In the genomic region with DNA sequence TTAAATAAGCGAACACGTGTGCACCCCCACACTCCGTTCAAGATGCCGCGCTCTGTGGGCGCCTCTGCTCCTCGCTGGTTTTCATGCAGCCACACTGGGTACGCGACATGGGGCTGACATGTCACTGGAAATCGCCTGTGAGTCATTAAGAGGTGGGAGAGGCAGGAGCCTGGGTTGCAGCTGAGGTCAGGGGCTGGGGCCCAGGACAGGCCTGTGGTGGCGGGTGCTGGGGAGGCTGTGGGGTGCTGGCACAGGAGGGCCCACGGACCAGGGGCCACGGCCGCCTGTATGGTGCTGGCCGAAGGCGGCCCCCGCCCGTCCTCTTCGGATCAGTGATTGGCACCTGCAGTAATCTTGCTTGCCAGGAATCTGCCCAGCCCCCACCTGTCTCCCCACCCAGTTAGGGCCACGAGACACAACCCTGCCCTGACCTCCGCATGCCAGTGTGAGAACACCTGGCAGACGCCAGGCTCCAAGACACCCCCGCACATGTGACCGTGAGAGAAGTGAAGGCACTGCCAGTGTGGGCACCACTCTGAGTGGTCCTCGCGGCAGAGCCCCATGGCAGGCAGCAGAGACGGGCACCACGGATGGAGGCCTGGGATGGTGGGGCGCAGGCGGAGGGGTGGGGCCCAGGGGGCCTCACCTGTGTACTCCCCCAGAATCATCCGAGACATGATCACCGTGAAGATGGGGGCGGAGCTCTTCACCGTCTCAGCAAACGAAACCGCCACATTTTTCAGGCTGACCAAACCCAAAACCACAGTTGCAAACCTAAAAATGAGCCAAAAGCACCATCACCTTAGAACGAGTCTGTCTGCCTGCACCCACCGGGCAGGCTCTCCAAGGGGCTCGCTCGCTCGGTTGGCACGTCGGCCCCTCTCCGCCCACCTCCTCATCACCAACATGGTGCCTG, we compare ENCODE assay signal across 8 cellular contexts. TPM values are rescaled to one million over a fixed set of nuclear protein-coding genes. Genes with fewer than 3 reads are reported as not detected.
A peak's percentile ranks its signal among the peaks of the same experiment; 100 is the strongest.
DNase-seq lines count a peak whose midpoint lies in the region; ATAC-seq and TF ChIP-seq lines count a peak whose summit lies in the region.
"Not testable (repeated sequence)": the region's sequence is repeated elsewhere in the genome, so short reads cannot be mapped to it uniquely, and the experiment has no call there.

No MANE protein-coding gene starts in this region.

- H3K9me3 Mint-ChIP-seq in activated T-cell treated with anti-CD3 and anti-CD28 coated beads, Interleukin-2, amount 50 U/mL, for 24 hours; stimulated activated effector memory CD8-positive, alpha-beta T cell treated with anti-CD3 and anti-CD28 coated beads, Interleukin-12 subunit alpha, Interleukin-12 subunit beta, amount 100 ng/mL, for 72 hours: not testable (repeated sequence)

- not testable (repeated sequence) for H3K36me3 ChIP-seq in KMS-11 (ENCODE audit: insufficient read depth); aorta (ENCODE audit: control insufficient read depth in 1 of 2, insufficient read depth in 2 of 2, low read length in 1 of 2)
- peaks cover 32% of the 10 kb centered on the region for H3K36me3 ChIP-seq in lower lobe of right lung

- not testable (repeated sequence) for H2AFZ ChIP-seq in KMS-11 (ENCODE audit: low read depth)

- ATAC-seq in GM18867 (IDR thresholded peaks at IDR 0.05; ENCODE audit: unreplicated experiment), result peak; percentile 51
- peak; percentile 33 for ATAC-seq in esophagus mucosa
- ATAC-seq in lower lobe of right lung, result peak; percentile 9 to 41
- peak; percentile 72 for ATAC-seq in stimulated activated effector memory CD8-positive, alpha-beta T cell treated with anti-CD3 and anti-CD28 coated beads, Interleukin-12 subunit alpha, Interleukin-12 subunit beta, amount 100 ng/mL, for 72 hours
- ATAC-seq in aorta (ENCODE audit: low FRiP score), result not testable (repeated sequence)

- DNase-seq in RPMI8226 (peak; percentile 89), aorta (peak; percentile 48 to 65)
- DNase-seq in activated T-cell treated with anti-CD3 and anti-CD28 coated beads, Interleukin-2, amount 50 U/mL, for 24 hours; lower lobe of right lung; stimulated activated effector memory CD8-positive, alpha-beta T cell treated with anti-CD3 and anti-CD28 coated beads, Interleukin-12 subunit alpha, Interleukin-12 subunit beta, amount 100 ng/mL, for 72 hours (ENCODE audit: low spot score in 2 of 2): not testable (repeated sequence)

- peak overlapping the region; percentile 59 for H3K27ac ChIP-seq in KMS-11
- not testable (repeated sequence) for H3K27ac ChIP-seq in lower lobe of right lung; aorta (ENCODE audit: low read depth in 1 of 2, low read length in 2 of 2)

- H3K4me1 ChIP-seq in KMS-11 (ENCODE audit: low read depth, poor library complexity, severe bottlenecking), result peaks cover 10% of the 10 kb centered on the region
- H3K4me1 ChIP-seq in lower lobe of right lung; aorta (ENCODE audit: control insufficient read depth in 1 of 2, insufficient read depth in 2 of 2, low read length in 2 of 2): not testable (repeated sequence)

- peaks cover 45% of the 10 kb centered on the region for H3K36me3 Mint-ChIP-seq in activated T-cell treated with anti-CD3 and anti-CD28 coated beads, Interleukin-2, amount 50 U/mL, for 24 hours (ENCODE audit: low read depth)
- peaks cover 27% of the 10 kb centered on the region for H3K36me3 Mint-ChIP-seq in stimulated activated effector memory CD8-positive, alpha-beta T cell treated with anti-CD3 and anti-CD28 coated beads, Interleukin-12 subunit alpha, Interleukin-12 subunit beta, amount 100 ng/mL, for 72 hours

- 89 to 93% methylated on average over 14 to 35 of the region's 44 CpGs for WGBS in aorta, 2 donors

- H4K20me1 ChIP-seq in KMS-11 (ENCODE audit: insufficient read depth), result not testable (repeated sequence)

- H3K4me3 ChIP-seq in KMS-11 (IDR thresholded peaks at IDR 0.05; ENCODE audit: insufficient read depth, low read depth, low read length); lower lobe of right lung; aorta (ENCODE audit: low read length in 2 of 2): not testable (repeated sequence)

- not testable (repeated sequence) for TF ChIP-seq CTCF in KMS-11 (conservative IDR thresholded peaks at IDR 0.05; ENCODE audit: low read depth, low read length); lower lobe of right lung (IDR thresholded peaks at IDR 0.05)

- not testable (repeated sequence) for H3K9me3 ChIP-seq in lower lobe of right lung; aorta (ENCODE audit: control insufficient read depth, low read length)

- not testable (repeated sequence) for H3K27me3 ChIP-seq in KMS-11 (ENCODE audit: insufficient read depth, low read depth); lower lobe of right lung (ENCODE audit: low read depth); aorta (ENCODE audit: control insufficient read depth in 1 of 2, insufficient read depth in 2 of 2, low read length in 1 of 2)

- peak overlapping the region; percentile 14 for H3K4me2 ChIP-seq in KMS-11

- H3K27ac Mint-ChIP-seq in activated T-cell treated with anti-CD3 and anti-CD28 coated beads, Interleukin-2, amount 50 U/mL, for 24 hours, result peak overlapping the region; percentile 73
- H3K27ac Mint-ChIP-seq in stimulated activated effector memory CD8-positive, alpha-beta T cell treated with anti-CD3 and anti-CD28 coated beads, Interleukin-12 subunit alpha, Interleukin-12 subunit beta, amount 100 ng/mL, for 72 hours, result not testable (repeated sequence)

- not testable (repeated sequence) for H3K9ac ChIP-seq in KMS-11

- H3K4me1 Mint-ChIP-seq in activated T-cell treated with anti-CD3 and anti-CD28 coated beads, Interleukin-2, amount 50 U/mL, for 24 hours (ENCODE audit: low read depth); stimulated activated effector memory CD8-positive, alpha-beta T cell treated with anti-CD3 and anti-CD28 coated beads, Interleukin-12 subunit alpha, Interleukin-12 subunit beta, amount 100 ng/mL, for 72 hours: not testable (repeated sequence)

- H3K79me2 ChIP-seq in KMS-11 (ENCODE audit: insufficient read depth, low read depth), result not testable (repeated sequence)

- H3K4me3 Mint-ChIP-seq in activated T-cell treated with anti-CD3 and anti-CD28 coated beads, Interleukin-2, amount 50 U/mL, for 24 hours; stimulated activated effector memory CD8-positive, alpha-beta T cell treated with anti-CD3 and anti-CD28 coated beads, Interleukin-12 subunit alpha, Interleukin-12 subunit beta, amount 100 ng/mL, for 72 hours: not testable (repeated sequence)

- H3K27me3 Mint-ChIP-seq in activated T-cell treated with anti-CD3 and anti-CD28 coated beads, Interleukin-2, amount 50 U/mL, for 24 hours, result not testable (repeated sequence)

- intact Hi-C loops in lower lobe of right lung (cut with DNase I); aorta (cut with DNase I): not testable (repeated sequence)

RNA-seq across cellular contexts. Expression of gene CDK11A, which starts 13.8 kb away (rescaled TPM):
- 15.7 TPM for total RNA-seq in esophagus mucosa
- total RNA-seq in lower lobe of right lung, result 56.1 TPM
- total RNA-seq in aorta, result 10 to 100 TPM; 52.7 to 53.1 TPM
- polyA plus RNA-seq in aorta, result 10 to 100 TPM; 26.3 to 56.3 TPM

RNA-seq across cellular contexts. Expression of gene NADK, which starts 40.3 kb away (rescaled TPM):
- total RNA-seq in esophagus mucosa (31.8 TPM), lower lobe of right lung (133 TPM), aorta (10 to 100 TPM; 76.0 to 79.2 TPM)
- 10 to 100 TPM; 66.0 to 87.7 TPM for polyA plus RNA-seq in aorta

RNA-seq across cellular contexts. Expression of gene SLC35E2B, which starts 45.3 kb away (rescaled TPM):
- total RNA-seq in esophagus mucosa, result 17.4 TPM
- 52.7 TPM for total RNA-seq in lower lobe of right lung
- 10 to 100 TPM; 25.2 to 53.5 TPM for total RNA-seq in aorta
- polyA plus RNA-seq in aorta, result 10 to 100 TPM in 1 of 2 donors, 1 to 10 TPM in 1; 8.1 to 32.0 TPM
